Comparison of ENCODE assay signal across 1 cellular context in genomic region chr3:65330072-65330471, GRCh38.
TF ChIP-seq lines count a peak whose summit lies in the region.

No MANE protein-coding gene starts in this region.

TF ChIP-seq in WTC11, 78 proteins besides CTCF, POLR2A, EP300 and RAD21 (continued from another document):
- no peak for TF ChIP-seq CREB1 (CRISPR knock-in tag; IDR thresholded peaks at IDR 0.05)
- TF ChIP-seq NR3C1 (CRISPR knock-in tag; conservative IDR thresholded peaks at IDR 0.05; ENCODE audit: low read depth): no peak
- TF ChIP-seq USF2 (CRISPR knock-in tag; IDR thresholded peaks at IDR 0.05): no peak
- TF ChIP-seq ZNF416 (CRISPR knock-in tag; IDR thresholded peaks at IDR 0.05): no peak
- TF ChIP-seq PRRX2 (CRISPR knock-in tag; IDR thresholded peaks at IDR 0.05): no peak
- TF ChIP-seq GTF2I (CRISPR knock-in tag; conservative IDR thresholded peaks at IDR 0.05): no peak
- TF ChIP-seq GRHL2 (CRISPR knock-in tag; IDR thresholded peaks at IDR 0.05; ENCODE audit: insufficient replicate concordance, severe bottlenecking): no peak
- no peak for TF ChIP-seq SOX15 (CRISPR knock-in tag; IDR thresholded peaks at IDR 0.05)
- TF ChIP-seq CBFB (CRISPR knock-in tag; IDR thresholded peaks at IDR 0.05; ENCODE audit: low read depth): no peak
- no peak for TF ChIP-seq ZNF396 (CRISPR knock-in tag; IDR thresholded peaks at IDR 0.05; ENCODE audit: borderline replicate concordance)
- no peak for TF ChIP-seq NR2C2 (CRISPR knock-in tag; IDR thresholded peaks at IDR 0.05)
- TF ChIP-seq IRF1 (CRISPR knock-in tag; IDR thresholded peaks at IDR 0.05): no peak
- TF ChIP-seq FOXP4 (CRISPR knock-in tag; IDR thresholded peaks at IDR 0.05): no peak
- no peak for TF ChIP-seq NR1H2 (CRISPR knock-in tag; IDR thresholded peaks at IDR 0.05)
- TF ChIP-seq ELF4 (CRISPR knock-in tag; IDR thresholded peaks at IDR 0.05; ENCODE audit: low read depth): no peak
